Comparison of ENCODE assay signal across 25 cellular contexts in genomic region chr10:124380256-124380995, GRCh38. TPM values are rescaled to one million over a fixed set of nuclear protein-coding genes. Genes with fewer than 3 reads are reported as not detected.
DNase-seq lines count a peak whose midpoint lies in the region; ATAC-seq, FAIRE-seq and TF ChIP-seq lines count a peak whose summit lies in the region.
"Had no signal": no experiment of that assay in that cellular context is flagged by ENCODE, and none has a peak within 500 bp of the region (broad histone marks: within the 10 kb centered on the region; RNA-seq: fewer than 3 reads in every experiment).

No MANE protein-coding gene starts in this region.

- WGBS in HepG2 (ENCODE audit: low lambda C conversion rate): 12% methylated on average over 9 of the region's 9 CpGs
- 63% methylated on average over 9 of the region's 9 CpGs for WGBS in right lobe of liver (ENCODE audit: insufficient coverage, low coverage, low lambda C conversion rate, missing lambda C conversion rate)
- 70% methylated on average over 9 of the region's 9 CpGs for WGBS in mesenchymal stem cell

- peaks cover 11% of the 10 kb centered on the region for H3K4me1 ChIP-seq in HepG2 (ENCODE audit: insufficient read depth, low read length)
- H3K4me1 ChIP-seq in right lobe of liver: no peaks in the 10 kb centered on the region
- peaks cover 7% of the 10 kb centered on the region for H3K4me1 ChIP-seq in RWPE2 (ENCODE audit: insufficient read depth, poor library complexity, severe bottlenecking)
- H3K4me1 ChIP-seq in mesenchymal stem cell (ENCODE audit: control insufficient read depth, insufficient read depth, low read depth, low read length): peaks cover 18% of the 10 kb centered on the region
- H3K4me1 ChIP-seq: A549 had no signal

- H3K27me3 ChIP-seq in HepG2 (ENCODE audit: control insufficient read depth in 1 of 2, insufficient read depth in 2 of 2, low read length in 2 of 2) (peaks cover 4 to 47% of the 10 kb centered on the region in 2 experiments), right lobe of liver (no peaks in the 10 kb centered on the region), RWPE2 (ENCODE audit: insufficient read depth, poor library complexity, severe bottlenecking) (no peaks in the 10 kb centered on the region), mesenchymal stem cell (ENCODE audit: control insufficient read depth in 1 of 2, insufficient read depth in 1 of 2, low read length in 2 of 2) (peaks cover 0 to 64% of the 10 kb centered on the region in 2 experiments)

- H2BK15ac ChIP-seq in mesenchymal stem cell (ENCODE audit: low read depth, poor library complexity, severe bottlenecking): peak overlapping the region; percentile 73

- intact Hi-C loops in HepG2 (cut with micrococcal nuclease; ENCODE audit: unreplicated experiment): no loop called here
- intact Hi-C loops in right lobe of liver (cut with DNase I): no loop called here

- no peaks in the 10 kb centered on the region for H3K79me2 ChIP-seq in HepG2 (ENCODE audit: insufficient read depth, low read length)

- H4K91ac ChIP-seq in mesenchymal stem cell (ENCODE audit: low read length): peak overlapping the region; percentile 62

- ATAC-seq in HepG2 (no peak), right lobe of liver (no peak), RWPE2 (ENCODE audit: low read depth) (no peak)
- ATAC-seq: CD8-positive, alpha-beta T cell had no signal

- FAIRE-seq in HepG2 (lab: Jason Lieb, UNC) (no peak), urothelium cell line (lab: Jason Lieb, UNC) (no peak)
- FAIRE-seq: A549, GM12891 had no signal

- H3K9ac ChIP-seq in HepG2 (ENCODE audit: insufficient read depth, low read depth, low read length) (no peak overlapping the region), mesenchymal stem cell (ENCODE audit: low read length) (no peak overlapping the region)

- no peak overlapping the region for H3K23ac ChIP-seq in mesenchymal stem cell (ENCODE audit: low read length in 2 of 2)

- no peak for TF ChIP-seq RAD21 in HepG2 (CRISPR knock-in tag; IDR thresholded peaks at IDR 0.05)

- H3K4ac ChIP-seq in mesenchymal stem cell (ENCODE audit: low read depth in 1 of 2, low read length in 2 of 2): peak overlapping the region in 1 of 2 experiments; percentile 9

- CTCF ChIA-PET in HepG2 (lab: Yijun Ruan, JAX; ENCODE audit: low intra/inter-chr PET ratio, low total read pairs): no interaction called here

- peak overlapping the region; percentile 38 to 77 for H2BK12ac ChIP-seq in mesenchymal stem cell (ENCODE audit: low read length in 2 of 2)

- peak overlapping the region; percentile 61 for H2BK120ac ChIP-seq in mesenchymal stem cell (ENCODE audit: low read depth, low read length)

- POLR2A ChIA-PET in HepG2 (lab: Yijun Ruan, JAX): interaction anchor here (0.8 kb wide), 1 partner anchor 39 kb away, joined by 5 read pairs; the partner anchor contains the start of gene OAT

- H3K4me3 ChIP-seq in HepG2 (replicated peaks in 1 of 3; ENCODE audit: insufficient read depth in 1 of 3, low read depth in 2 of 3, low read length in 3 of 3): no peak overlapping the region
- no peak overlapping the region for H3K4me3 ChIP-seq in right lobe of liver
- H3K4me3 ChIP-seq in RWPE2 (ENCODE audit: severe bottlenecking): no peak overlapping the region
- no peak overlapping the region for H3K4me3 ChIP-seq in mesenchymal stem cell (ENCODE audit: insufficient read depth in 1 of 2, low read depth in 1 of 2, low read length in 2 of 2)
- H3K4me3 ChIP-seq: A549, SK-N-MC had no signal

- no peaks in the 10 kb centered on the region for H3K9me3 ChIP-seq in HepG2 (ENCODE audit: low read length)
- no peaks in the 10 kb centered on the region for H3K9me3 ChIP-seq in right lobe of liver
- no peaks in the 10 kb centered on the region for H3K9me3 ChIP-seq in RWPE2 (ENCODE audit: severe bottlenecking)
- no peaks in the 10 kb centered on the region for H3K9me3 ChIP-seq in mesenchymal stem cell (ENCODE audit: control insufficient read depth, low read length)
- H3K9me3 ChIP-seq: A549 had no signal

- TF ChIP-seq POLR2A in HepG2 (IDR thresholded peaks at IDR 0.05; ENCODE audit: insufficient read depth in 1 of 2, low read depth in 2 of 2, low read length in 2 of 2) (no peak), right lobe of liver (IDR thresholded peaks at IDR 0.05) (no peak)

- H4K20me1 ChIP-seq in HepG2 (ENCODE audit: insufficient read depth, low read length): no peaks in the 10 kb centered on the region

- no peak overlapping the region for H2BK5ac ChIP-seq in mesenchymal stem cell (ENCODE audit: low read depth, low read length, poor library complexity, severe bottlenecking)

- H3K27ac ChIP-seq in HepG2 (ENCODE audit: extremely low read length, insufficient read depth, low read length) (no peak overlapping the region), right lobe of liver (no peak overlapping the region), RWPE2 (ENCODE audit: poor library complexity, severe bottlenecking) (no peak overlapping the region), mesenchymal stem cell (ENCODE audit: low read length, poor library complexity, severe bottlenecking) (no peak overlapping the region)
- H3K27ac ChIP-seq: A549, C4-2B, SK-N-MC had no signal

- DNase-seq in HepG2 (ENCODE audit: low spot score): no peak
- DNase-seq in right lobe of liver: no peak
- peak; percentile 9 for DNase-seq in RWPE2 (ENCODE audit: low spot score)
- DNase-seq in mesenchymal stem cell: no peak
- peak; percentile 18 for DNase-seq in urothelium cell line (ENCODE audit: low spot score)
- DNase-seq in pons (ENCODE audit: low spot score): no peak
- DNase-seq in COLO668 (lab: John Stamatoyannopoulos, UW; ENCODE audit: unreplicated experiment): no peak
- DNase-seq in activated CD4-positive, alpha-beta T cell treated with anti-CD3 and anti-CD28 coated beads, Interleukin-2, amount 50 U/mL, for 48 hours: no peak
- DNase-seq: AML-193; CD8-positive, alpha-beta T cell; DMS 273 treated with DMSO at 0.1 percent for 48 hours; DMS79; EL; GDM1; KG1; NCI-H1048; NCI-H1694; NCI-H2029 treated with DMSO at 0.1 percent for 48 hours; NCI-H2227 treated with DMSO at 0.1 percent for 48 hours; NCI-H526 treated with DMSO at 0.1 percent for 48 hours; SIG-M5 had no signal

- no peak for TF ChIP-seq CTCF in HepG2 (CRISPR knock-in tag; IDR thresholded peaks at IDR 0.05)
- TF ChIP-seq CTCF in right lobe of liver (IDR thresholded peaks at IDR 0.05): no peak
- no peak for TF ChIP-seq CTCF in RWPE2 (IDR thresholded peaks at IDR 0.05; ENCODE audit: poor library complexity, severe bottlenecking)

- H4K8ac ChIP-seq in mesenchymal stem cell (ENCODE audit: low read length): peak overlapping the region; percentile 38

- no peaks in the 10 kb centered on the region for H3K79me1 ChIP-seq in mesenchymal stem cell (replicated peaks; ENCODE audit: low read length, poor library complexity, severe bottlenecking)

- H3K18ac ChIP-seq in mesenchymal stem cell (ENCODE audit: low read depth in 1 of 2, low read length in 2 of 2): peak overlapping the region; percentile 34 to 41

- no peak overlapping the region for H2AK5ac ChIP-seq in mesenchymal stem cell (ENCODE audit: low read length, severe bottlenecking)

- H3K36me3 ChIP-seq in HepG2 (replicated peaks in 1 of 2; ENCODE audit: control insufficient read depth in 1 of 2, insufficient read depth in 2 of 2, low read length in 2 of 2) (no peaks in the 10 kb centered on the region), right lobe of liver (no peaks in the 10 kb centered on the region), RWPE2 (ENCODE audit: low read depth) (no peaks in the 10 kb centered on the region), mesenchymal stem cell (ENCODE audit: control insufficient read depth in 1 of 2, insufficient read depth in 2 of 2, low read depth in 1 of 2, low read length in 2 of 2) (no peaks in the 10 kb centered on the region)

- in situ Hi-C loops in HepG2 (cut with HindIII; ENCODE audit: extremely low pct_ligation_motif_present, low pct_unique_long_range_greater_than_20kb): loop anchor here (10.0 kb wide), 1 partner anchor 796 kb away; no protein-coding TSS in a partner anchor

- peak overlapping the region in 1 of 2 experiments; percentile 15 for H3K14ac ChIP-seq in mesenchymal stem cell (ENCODE audit: low read length in 2 of 2)

- H3K4me2 ChIP-seq in HepG2 (ENCODE audit: low read depth, low read length): no peak overlapping the region
- no peak overlapping the region for H3K4me2 ChIP-seq in mesenchymal stem cell (ENCODE audit: low read length, poor library complexity, severe bottlenecking)
- H3K4me2 ChIP-seq: A549 had no signal

- TF ChIP-seq EP300 in HepG2 (IDR thresholded peaks at IDR 0.05; ENCODE audit: low read depth in 2 of 2, low read length in 2 of 2) (no peak), HepG2 (CRISPR knock-in tag; IDR thresholded peaks at IDR 0.05; ENCODE audit: borderline replicate concordance) (no peak)

- H2AFZ ChIP-seq in HepG2 (ENCODE audit: low read length): no peak overlapping the region
- no peak overlapping the region for H2AFZ ChIP-seq in mesenchymal stem cell (ENCODE audit: low read depth, low read length)

- BruUV-seq in HepG2 (replicated peaks; lab: Mats Ljungman, UMichigan): no TSS peak

RNA-seq across cellular contexts. Expression of gene OAT, which starts 38.3 kb away (rescaled TPM):
- total RNA-seq in HepG2 (2016; rRNA removed; fragmentation: Illumina TruSeq; extraction: Trizol) (96.7 and 152 TPM in 2 replicates), right lobe of liver (10 to 100 TPM in 4 of 6 experiments, 1 to 10 TPM in 2; 5.2 to 43.8 (median 20.1) TPM)
- 10.4 and 13.0 TPM in 2 replicates for total RNA-seq in HepG2 (2016; cell fraction: cytosol; rRNA removed; fragmentation: Illumina TruSeq; extraction: Trizol; ENCODE audit: low read depth)
- total RNA-seq in HepG2 (2016; cell fraction: insoluble cytoplasmic fraction; rRNA removed; fragmentation: Illumina TruSeq; extraction: Trizol): 94.1 and 153 TPM in 2 replicates
- total RNA-seq in HepG2 (2016; cell fraction: membrane; rRNA removed; fragmentation: Illumina TruSeq; extraction: Trizol): 14.4 and 16.9 TPM in 2 replicates
- 41.8 and 47.5 TPM in 2 replicates for total RNA-seq in HepG2 (2016; cell fraction: nucleus; rRNA removed; fragmentation: Illumina TruSeq; extraction: Trizol)
- polyA plus RNA-seq in HepG2 (2011; rRNA removed): 72.7 and 87.8 TPM in 2 replicates
- polyA plus RNA-seq in HepG2 (2011; cell fraction: cytosol; rRNA removed): 51.4 and 77.1 TPM in 2 replicates
- 20.7 and 25.9 TPM in 2 replicates for polyA plus RNA-seq in HepG2 (2011; cell fraction: nucleus; rRNA removed)
- 48.6 and 50.0 TPM in 2 replicates for polyA plus RNA-seq in HepG2 (2012)
- polyA plus RNA-seq in HepG2 (2016; cell fraction: cytosol; fragmentation: Illumina TruSeq; extraction: Trizol; ENCODE audit: low read depth): 4.1 TPM in 2 replicates
- 119 and 129 TPM in 2 replicates for polyA plus RNA-seq in HepG2 (2016; cell fraction: insoluble cytoplasmic fraction; fragmentation: Illumina TruSeq; extraction: Trizol; ENCODE audit: low read depth)
- polyA plus RNA-seq in HepG2 (2016; cell fraction: membrane; fragmentation: Illumina TruSeq; extraction: Trizol; ENCODE audit: low read depth): 9.8 and 10.1 TPM in 2 replicates
- polyA plus RNA-seq in HepG2 (2016; cell fraction: nucleus; fragmentation: Illumina TruSeq; extraction: Trizol; ENCODE audit: insufficient read depth, low read depth): 56.3 and 59.0 TPM in 2 replicates
- 28.4 and 56.2 TPM in 2 replicates for polyA minus RNA-seq in HepG2 (2011; rRNA and poly(A)+ RNA removed; ENCODE audit: low replicate concordance)
- polyA minus RNA-seq in HepG2 (2011; cell fraction: cytosol; rRNA and poly(A)+ RNA removed): 46.3 and 52.4 TPM in 2 replicates
- 28.8 and 40.4 TPM in 2 replicates for polyA minus RNA-seq in HepG2 (2011; cell fraction: nucleus; rRNA and poly(A)+ RNA removed)
- 96.7 TPM for polyA plus RNA-seq in mesenchymal stem cell (2013, experiment 1 of 2)
- polyA plus RNA-seq in mesenchymal stem cell (2013, experiment 2 of 2): 101 TPM

Comparison
In these comparisons a context has a peak if more than half of its experiments do, and no peak if none do; other contexts are left out.
1. DNase-seq: peak in RWPE2 (single experiment) and urothelium cell line (single experiment); none in HepG2 (single experiment), right lobe of liver (0 of 3), mesenchymal stem cell (single experiment), pons (single experiment), COLO668 (single experiment) and activated CD4-positive, alpha-beta T cell treated with anti-CD3 and anti-CD28 coated beads, Interleukin-2, amount 50 U/mL, for 48 hours (0 of 2).